Comparison of ENCODE assay signal across 12 cellular contexts in genomic region chr20:44706371-44707258, GRCh38. TPM values are rescaled to one million over a fixed set of nuclear protein-coding genes. Genes with fewer than 3 reads are reported as not detected.
A peak's percentile ranks its signal among the peaks of the same experiment; 100 is the strongest.
DNase-seq lines count a peak whose midpoint lies in the region; ATAC-seq and TF ChIP-seq lines count a peak whose summit lies in the region.
"Had no signal": no experiment of that assay in that cellular context is flagged by ENCODE, and none has a peak within 500 bp of the region (broad histone marks: within the 10 kb centered on the region; RNA-seq: fewer than 3 reads in every experiment).

No MANE protein-coding gene starts in this region.

- peaks cover 6% of the 10 kb centered on the region for H3K27me3 Mint-ChIP-seq in glutamatergic neuron (ENCODE audit: unreplicated experiment)
- H3K27me3 Mint-ChIP-seq in naive thymus-derived CD4-positive, alpha-beta T cell, result peaks cover 0 to 3% (median 0%) of the 10 kb centered on the region in 5 donors

- no peaks in the 10 kb centered on the region for H3K36me3 ChIP-seq in RWPE2 (ENCODE audit: low read depth)
- H3K36me3 ChIP-seq in naive thymus-derived CD4-positive, alpha-beta T cell (ENCODE audit: control insufficient read depth in 2 of 3, insufficient read depth in 3 of 3, low read length in 3 of 3), result no peaks in the 10 kb centered on the region

- peaks cover 5% of the 10 kb centered on the region for H3K9me3 Mint-ChIP-seq in glutamatergic neuron (ENCODE audit: unreplicated experiment)
- H3K9me3 Mint-ChIP-seq in naive thymus-derived CD4-positive, alpha-beta T cell, result no peaks in the 10 kb centered on the region
- H3K9me3 Mint-ChIP-seq: activated naive CD8-positive, alpha-beta T cell treated with anti-CD3 and anti-CD28 coated beads, Interleukin-2, amount 10 ng/mL, durations not matched to agents 7 days and 5 days had no signal

- H3K9me3 ChIP-seq in RWPE2 (ENCODE audit: severe bottlenecking), result no peaks in the 10 kb centered on the region
- H3K9me3 ChIP-seq in naive thymus-derived CD4-positive, alpha-beta T cell (ENCODE audit: control insufficient read depth in 2 of 3, low read length in 3 of 3), result no peaks in the 10 kb centered on the region

- H3K27ac Mint-ChIP-seq in glutamatergic neuron (ENCODE audit: unreplicated experiment), result peak overlapping the region; percentile 89
- H3K27ac Mint-ChIP-seq in naive thymus-derived CD4-positive, alpha-beta T cell, result no peak overlapping the region
- H3K27ac Mint-ChIP-seq: activated naive CD8-positive, alpha-beta T cell treated with anti-CD3 and anti-CD28 coated beads, Interleukin-2, amount 10 ng/mL, durations not matched to agents 7 days and 5 days had no signal

- H3K4me3 Mint-ChIP-seq in glutamatergic neuron (ENCODE audit: unreplicated experiment), result peak overlapping the region; percentile 27
- H3K4me3 Mint-ChIP-seq in naive thymus-derived CD4-positive, alpha-beta T cell, result no peak overlapping the region
- H3K4me3 Mint-ChIP-seq: activated naive CD8-positive, alpha-beta T cell treated with anti-CD3 and anti-CD28 coated beads, Interleukin-2, amount 10 ng/mL, durations not matched to agents 7 days and 5 days had no signal

- POLR2A ChIA-PET in naive thymus-derived CD4-positive, alpha-beta T cell (lab: Charles Lee), result no interaction called here

- peaks cover 28% of the 10 kb centered on the region for H3K4me1 Mint-ChIP-seq in glutamatergic neuron (ENCODE audit: low read depth, unreplicated experiment)
- no peaks in the 10 kb centered on the region for H3K4me1 Mint-ChIP-seq in naive thymus-derived CD4-positive, alpha-beta T cell
- H3K4me1 Mint-ChIP-seq: activated naive CD8-positive, alpha-beta T cell treated with anti-CD3 and anti-CD28 coated beads, Interleukin-2, amount 10 ng/mL, durations not matched to agents 7 days and 5 days had no signal

- peak; percentile 39 for ATAC-seq in RWPE2 (ENCODE audit: low read depth)
- no peak for ATAC-seq in left lobe of liver
- no peak for ATAC-seq in HG02938 (IDR thresholded peaks at IDR 0.05; ENCODE audit: unreplicated experiment)
- no peak for ATAC-seq in naive thymus-derived CD4-positive, alpha-beta T cell

- intact Hi-C loops in naive thymus-derived CD4-positive, alpha-beta T cell (cut with micrococcal nuclease), result no loop called here

- peaks cover 11% of the 10 kb centered on the region for H3K4me1 ChIP-seq in RWPE2 (ENCODE audit: insufficient read depth, poor library complexity, severe bottlenecking)
- no peaks in the 10 kb centered on the region for H3K4me1 ChIP-seq in naive thymus-derived CD4-positive, alpha-beta T cell (ENCODE audit: control insufficient read depth in 2 of 2, insufficient read depth in 2 of 2, low read length in 2 of 2)

- DNase-seq in ELF-1 (ENCODE audit: low read depth, low spot score) (peak; percentile 20), RWPE2 (ENCODE audit: low spot score) (peak; percentile 69), glutamatergic neuron (peak; percentile 32), cerebellar nuclear complex (lab: John Stamatoyannopoulos, UW) (no peak), left lobe of liver (ENCODE audit: low spot score) (no peak)
- no peak for DNase-seq in naive thymus-derived CD4-positive, alpha-beta T cell
- DNase-seq: activated CD4-positive, alpha-beta T cell treated with anti-CD3 and anti-CD28 coated beads, Interleukin-2, amount 50 U/mL, for 1 hour; activated naive CD8-positive, alpha-beta T cell treated with anti-CD3 and anti-CD28 coated beads, Interleukin-2, amount 10 ng/mL, durations not matched to agents 7 days and 5 days; kidney; occipital lobe had no signal

- no peak overlapping the region for H3K4me3 ChIP-seq in RWPE2 (ENCODE audit: severe bottlenecking)
- H3K4me3 ChIP-seq in skin epidermis, result no peak overlapping the region
- H3K4me3 ChIP-seq in naive thymus-derived CD4-positive, alpha-beta T cell (ENCODE audit: low read length), result no peak overlapping the region

- H3K27ac ChIP-seq in RWPE2 (ENCODE audit: poor library complexity, severe bottlenecking) (no peak overlapping the region), skin epidermis (peak overlapping the region in 13 of 21 experiments; percentile 8 to 85 (median 56))
- no peak overlapping the region for H3K27ac ChIP-seq in naive thymus-derived CD4-positive, alpha-beta T cell (ENCODE audit: low read depth, low read length)

- CTCF ChIA-PET in naive thymus-derived CD4-positive, alpha-beta T cell (lab: Charles Lee), result interaction anchor here (0.6 kb wide), 1 partner anchor 15 kb away, joined by 4 read pairs; no protein-coding TSS in a partner anchor

- TF ChIP-seq CTCF in RWPE2 (IDR thresholded peaks at IDR 0.05; ENCODE audit: poor library complexity, severe bottlenecking), result no peak
- TF ChIP-seq CTCF in glutamatergic neuron (IDR thresholded peaks at IDR 0.05; ENCODE audit: partially characterized antibody, unreplicated experiment), result no peak

- H3K27me3 ChIP-seq in RWPE2 (ENCODE audit: insufficient read depth, poor library complexity, severe bottlenecking), result no peaks in the 10 kb centered on the region
- H3K27me3 ChIP-seq in naive thymus-derived CD4-positive, alpha-beta T cell (ENCODE audit: control insufficient read depth in 2 of 2, insufficient read depth in 2 of 2, low read length in 2 of 2), result peaks cover 0 to 3% of the 10 kb centered on the region in 2 donors

- no peaks in the 10 kb centered on the region for H3K36me3 Mint-ChIP-seq in glutamatergic neuron (ENCODE audit: unreplicated experiment)
- no peaks in the 10 kb centered on the region for H3K36me3 Mint-ChIP-seq in naive thymus-derived CD4-positive, alpha-beta T cell
- H3K36me3 Mint-ChIP-seq: activated naive CD8-positive, alpha-beta T cell treated with anti-CD3 and anti-CD28 coated beads, Interleukin-2, amount 10 ng/mL, durations not matched to agents 7 days and 5 days had no signal

RNA-seq across cellular contexts. Expression of gene CCN5, which starts 8.6 kb away (rescaled TPM):
- not detected for total RNA-seq in glutamatergic neuron (ENCODE audit: unreplicated experiment)
- 1.1 TPM for total RNA-seq in left lobe of liver
- not detected for total RNA-seq in naive thymus-derived CD4-positive, alpha-beta T cell
- polyA plus RNA-seq in naive thymus-derived CD4-positive, alpha-beta T cell, result not detected
- total RNA-seq: activated naive CD8-positive, alpha-beta T cell treated with anti-CD3 and anti-CD28 coated beads, Interleukin-2, amount 10 ng/mL, durations not matched to agents 7 days and 5 days; occipital lobe had no signal

RNA-seq across cellular contexts. Expression of gene KCNK15, which starts 39.0 kb away (rescaled TPM):
- total RNA-seq in glutamatergic neuron (ENCODE audit: unreplicated experiment) (0.22 TPM), left lobe of liver (0.20 TPM)
- total RNA-seq in naive thymus-derived CD4-positive, alpha-beta T cell, result under 1 TPM in 1 of 5 experiments, not detected in 4; 0.19 TPM
- not detected for polyA plus RNA-seq in naive thymus-derived CD4-positive, alpha-beta T cell
- total RNA-seq: activated naive CD8-positive, alpha-beta T cell treated with anti-CD3 and anti-CD28 coated beads, Interleukin-2, amount 10 ng/mL, durations not matched to agents 7 days and 5 days; occipital lobe had no signal

RNA-seq across cellular contexts. Expression of gene ADA, which starts 55.1 kb away (rescaled TPM):
- total RNA-seq in glutamatergic neuron (ENCODE audit: unreplicated experiment), result 3.1 TPM
- 3.7 TPM for total RNA-seq in left lobe of liver
- total RNA-seq in naive thymus-derived CD4-positive, alpha-beta T cell, result 100 to 1,000 TPM in 1 of 5 experiments, 10 to 100 TPM in 4; 26.1 to 103 (median 28.2) TPM
- 10 to 100 TPM; 40.8 to 41.1 TPM for polyA plus RNA-seq in naive thymus-derived CD4-positive, alpha-beta T cell

Comparison
In these comparisons a context has a peak if more than half of its experiments do, and no peak if none do; other contexts are left out.
1. DNase-seq: peak in ELF-1 (single experiment), RWPE2 (single experiment) and glutamatergic neuron (single experiment); none in cerebellar nuclear complex (0 of 2), left lobe of liver (single experiment) and naive thymus-derived CD4-positive, alpha-beta T cell (0 of 9).
2. H3K27ac ChIP-seq: peak in skin epidermis (13 of 21); none in RWPE2 (single experiment) and naive thymus-derived CD4-positive, alpha-beta T cell (single experiment).